1 cellular context compared by ENCODE assay signal in genomic region chr17:38606646-38607611, GRCh38.
TF ChIP-seq lines count a peak whose summit lies in the region.

No MANE protein-coding gene starts in this region.

TF ChIP-seq in HepG2, 621 proteins besides CTCF, POLR2A, EP300 and RAD21 (continued from another document and continues in another):
- TF ChIP-seq ZNF205 (CRISPR knock-in tag; IDR thresholded peaks at IDR 0.05) (no peak; the same call in 1 of the 2 replicates), BHLHE40 (IDR thresholded peaks at IDR 0.05; ENCODE audit: low read length) (no peak), ZNF558 (CRISPR knock-in tag; IDR thresholded peaks at IDR 0.05; ENCODE audit: borderline replicate concordance) (0 out of 2 replicates have a peak, but pooled peaks have one; percentile 25), ZNF383 (CRISPR knock-in tag; IDR thresholded peaks at IDR 0.05; ENCODE audit: borderline replicate concordance) (no peak; the same call in 1 of the 2 replicates), PLRG1 (conservative IDR thresholded peaks at IDR 0.05) (no peak), TFAP4 (IDR thresholded peaks at IDR 0.05; ENCODE audit: borderline replicate concordance, low read depth) (no peak), KIAA2018 (CRISPR knock-in tag; IDR thresholded peaks at IDR 0.05; ENCODE audit: borderline replicate concordance) (0 out of 2 replicates have a peak, but pooled peaks have one; percentile 67), ZNF17 (CRISPR knock-in tag; IDR thresholded peaks at IDR 0.05) (no peak), JUNB (CRISPR knock-in tag; IDR thresholded peaks at IDR 0.05; ENCODE audit: borderline replicate concordance) (no peak), ZNF577 (CRISPR knock-in tag; IDR thresholded peaks at IDR 0.05; ENCODE audit: borderline replicate concordance, low read depth) (no peak), MXD1 (CRISPR knock-in tag; IDR thresholded peaks at IDR 0.05) (no peak), RFX5 (IDR thresholded peaks at IDR 0.05; ENCODE audit: low read depth, low read length) (no peak), SOX6 (IDR thresholded peaks at IDR 0.05) (no peak), SOX6 (CRISPR knock-in tag; IDR thresholded peaks at IDR 0.05) (no peak; the same call in 1 of the 2 replicates), SRSF4 (IDR thresholded peaks at IDR 0.05; ENCODE audit: low read depth, low read length, poor library complexity, severe bottlenecking) (no peak), ZNF274 (CRISPR knock-in tag; IDR thresholded peaks at IDR 0.05) (no peak), BCLAF1 (IDR thresholded peaks at IDR 0.05) (no peak), MLXIP (CRISPR knock-in tag; IDR thresholded peaks at IDR 0.05; ENCODE audit: borderline replicate concordance) (no peak), CEBPZ (IDR thresholded peaks at IDR 0.05; ENCODE audit: low read length) (no peak), REPIN1 (CRISPR knock-in tag; IDR thresholded peaks at IDR 0.05; ENCODE audit: borderline replicate concordance, low read depth) (no peak), DNMT1 (CRISPR knock-in tag; IDR thresholded peaks at IDR 0.05) (no peak), DDIT3 (CRISPR knock-in tag; IDR thresholded peaks at IDR 0.05) (no peak), ZBTB1 (CRISPR knock-in tag; IDR thresholded peaks at IDR 0.05; ENCODE audit: borderline replicate concordance) (no peak), TRIM22 (IDR thresholded peaks at IDR 0.05) (no peak), GFI1 (CRISPR knock-in tag; IDR thresholded peaks at IDR 0.05; ENCODE audit: borderline replicate concordance) (no peak), NKX3-1 (CRISPR knock-in tag; IDR thresholded peaks at IDR 0.05) (no peak), ATF5 (CRISPR knock-in tag; IDR thresholded peaks at IDR 0.05; ENCODE audit: low read depth) (no peak), ARID3A (IDR thresholded peaks at IDR 0.05; ENCODE audit: low read depth, low read length) (no peak), ZNF367 (CRISPR knock-in tag; IDR thresholded peaks at IDR 0.05; ENCODE audit: borderline replicate concordance) (no peak), MAZ (IDR thresholded peaks at IDR 0.05; ENCODE audit: borderline replicate concordance, low read depth, low read length) (no peak), MAZ (CRISPR knock-in tag; IDR thresholded peaks at IDR 0.05; ENCODE audit: low read depth) (no peak; the same call in 1 of the 2 replicates), ZNF256 (CRISPR knock-in tag; conservative IDR thresholded peaks at IDR 0.05) (no peak), ZSCAN30 (CRISPR knock-in tag; IDR thresholded peaks at IDR 0.05) (no peak)
